19 cellular contexts compared by ENCODE assay signal in the genomic region with DNA sequence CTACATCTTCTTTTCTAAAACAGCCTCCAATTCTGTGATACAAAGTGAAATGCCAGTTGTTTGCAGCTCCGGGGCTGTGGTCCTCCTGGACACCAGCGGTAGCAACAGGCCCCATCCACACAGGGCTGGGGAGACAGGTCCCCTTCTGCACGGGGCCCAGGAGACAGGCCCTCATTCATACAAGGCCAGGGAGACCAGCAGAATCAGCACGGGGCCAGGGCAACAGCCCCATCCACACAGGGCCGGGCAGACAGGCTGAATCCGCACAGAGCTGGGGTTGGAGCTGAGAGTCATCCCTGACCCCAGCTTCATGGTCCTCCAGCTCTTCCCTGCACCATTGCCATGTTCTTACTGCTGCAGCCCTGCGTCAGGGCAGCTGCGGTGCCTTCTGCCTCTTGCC.
DNase-seq lines count a peak whose midpoint lies in the region; ATAC-seq, FAIRE-seq and TF ChIP-seq lines count a peak whose summit lies in the region.
"Had no signal": no experiment of that assay in that cellular context is flagged by ENCODE, and none has a peak within 500 bp of the region (broad histone marks: within the 10 kb centered on the region; RNA-seq: fewer than 3 reads in every experiment).

No MANE protein-coding gene starts in this region.

- H3K4ac ChIP-seq in H1 (replicated peaks; ENCODE audit: insufficient read length, low read depth, low read length), result no peak overlapping the region

- peaks cover 0 to 43% (median 13%) of the 10 kb centered on the region in 11 experiments; a peak in 13 of 22 replicates for H4K20me1 ChIP-seq in BLaER1 treated with 17β-estradiol and CSF1 and Interleukin-3, amounts not matched to agents 10 nM and 100 nM
- H4K20me1 ChIP-seq in H1 (replicated peaks in 1 of 2; ENCODE audit: control insufficient read depth in 1 of 2, insufficient read depth in 2 of 2, low read length in 2 of 2), result no peaks in the 10 kb centered on the region

- no peaks in the 10 kb centered on the region for H3K9me3 Mint-ChIP-seq in osteocyte (ENCODE audit: unreplicated experiment)
- H3K9me3 Mint-ChIP-seq: CD4-positive, CD25-positive, alpha-beta regulatory T cell had no signal

- H3K79me2 ChIP-seq in H1 (ENCODE audit: control insufficient read depth in 1 of 2, insufficient read depth in 2 of 2, low read length in 2 of 2), result no peaks in the 10 kb centered on the region

- no peak overlapping the region for H3K27ac Mint-ChIP-seq in osteocyte (ENCODE audit: unreplicated experiment)
- H3K27ac Mint-ChIP-seq: CD4-positive, CD25-positive, alpha-beta regulatory T cell; HFFc6 had no signal

- TF ChIP-seq POLR2A in H1 (IDR thresholded peaks at IDR 0.05; ENCODE audit: control extremely low read depth in 1 of 2, low read depth in 2 of 2, low read length in 2 of 2), result no peak

- H2AK5ac ChIP-seq in H1 (ENCODE audit: low read depth, low read length), result no peak overlapping the region

- H3K4me1 Mint-ChIP-seq in osteocyte (ENCODE audit: unreplicated experiment), result peaks cover 3% of the 10 kb centered on the region

- TF ChIP-seq EP300 in H1 (IDR thresholded peaks at IDR 0.05; ENCODE audit: borderline replicate concordance in 1 of 2, low read depth in 2 of 2, low read length in 2 of 2), result no peak

- peak overlapping the region; percentile 35; the same call in 1 of the 2 replicates for H2BK5ac ChIP-seq in H1 (ENCODE audit: low read depth, low read length)

- TF ChIP-seq CTCF in H1 (IDR thresholded peaks at IDR 0.05; ENCODE audit: control extremely low read depth in 1 of 3, insufficient read depth in 1 of 3, low read depth in 1 of 3, low read length in 3 of 3) (no peak), osteocyte (IDR thresholded peaks at IDR 0.05) (no peak), GM13976 (IDR thresholded peaks at IDR 0.05; ENCODE audit: borderline replicate concordance, control extremely low read depth, extremely low read depth, insufficient read depth, missing control alignments) (no peak)

- no peak overlapping the region for H2BK120ac ChIP-seq in H1 (replicated peaks; ENCODE audit: low read depth, low read length)

- peaks cover 21 to 52% (median 36%) of the 10 kb centered on the region in 11 experiments; a peak in 20 of 22 replicates for H3K36me3 ChIP-seq in BLaER1 treated with 17β-estradiol and CSF1 and Interleukin-3, amounts not matched to agents 10 nM and 100 nM
- H3K36me3 ChIP-seq in KOPT-K1 (ENCODE audit: insufficient read depth, low read length) (peaks cover 8% of the 10 kb centered on the region; the same call in 1 of the 2 replicates), H1 (ENCODE audit: control insufficient read depth in 2 of 4, insufficient read depth in 4 of 4, low read length in 3 of 4) (no peaks in the 10 kb centered on the region)

- H2AFZ ChIP-seq in H1 (ENCODE audit: low read length), result no peak overlapping the region

- no peak for DNase-seq in H1 (ENCODE audit: low read depth in 1 of 2, low spot score in 2 of 2)
- DNase-seq in osteocyte (ENCODE audit: extremely low spot score, unreplicated experiment), result peak; percentile 66
- no peak for DNase-seq in LoVo (ENCODE audit: low spot score)
- no peak for DNase-seq in GM13976 (ENCODE audit: low spot score)
- DNase-seq: 8988T; C1 segment of cervical spinal cord; Caco-2; CD4-positive, CD25-positive, alpha-beta regulatory T cell; HFFc6 had no signal

- in situ Hi-C loops in GM13976 (cut with MboI; ENCODE audit: low sequenced_read_pairs, unreplicated experiment), result no loop called here

- peak overlapping the region in 6 of 11 experiments; percentile 30 to 52 (median 38); a peak in 9 of 22 replicates for H3K4me2 ChIP-seq in BLaER1 treated with 17β-estradiol and CSF1 and Interleukin-3, amounts not matched to agents 10 nM and 100 nM
- H3K4me2 ChIP-seq in H1 (ENCODE audit: insufficient read depth in 1 of 2, low read depth in 2 of 2, low read length in 2 of 2), result no peak overlapping the region
- H3K4me2 ChIP-seq: KMS-11 had no signal

- FAIRE-seq in H1 (lab: Jason Lieb, UNC), result no peak
- FAIRE-seq: D721Med, G401.6, GM12891, GM18507 had no signal

- H3K9me3 ChIP-seq in BLaER1 treated with 17β-estradiol and CSF1 and Interleukin-3, amounts not matched to agents 10 nM and 100 nM (replicated peaks in 1 of 11), result no peaks in the 10 kb centered on the region
- H3K9me3 ChIP-seq in KOPT-K1 (ENCODE audit: insufficient read depth, low read length, poor library complexity, severe bottlenecking) (no peaks in the 10 kb centered on the region), H1 (ENCODE audit: insufficient read depth in 2 of 2, low read depth in 1 of 2, low read length in 1 of 2) (no peaks in the 10 kb centered on the region)
- H3K9me3 ChIP-seq: Caco-2 had no signal

- no peak overlapping the region for H3K23ac ChIP-seq in H1 (ENCODE audit: insufficient read length)

- H3K9ac ChIP-seq in BLaER1 treated with 17β-estradiol and CSF1 and Interleukin-3, amounts not matched to agents 10 nM and 100 nM, result no peak overlapping the region
- H3K9ac ChIP-seq in H1 (replicated peaks in 1 of 4; ENCODE audit: extremely low read depth in 1 of 4, low read depth in 3 of 4, low read length in 3 of 4), result no peak overlapping the region
- H3K9ac ChIP-seq: KMS-11 had no signal

- H3K23me2 ChIP-seq in H1 (ENCODE audit: low read depth, low read length), result no peaks in the 10 kb centered on the region

- H3K56ac ChIP-seq in H1 (replicated peaks; ENCODE audit: insufficient read length, low read depth, low read length), result no peak overlapping the region

- TF ChIP-seq RAD21 in H1 (IDR thresholded peaks at IDR 0.05 in 1 of 2, conservative IDR thresholded peaks at IDR 0.05 in 1 of 2; ENCODE audit: low read depth in 2 of 2, low read length in 2 of 2), result no peak

- H3K4me3 ChIP-seq in BLaER1 treated with 17β-estradiol and CSF1 and Interleukin-3, amounts not matched to agents 10 nM and 100 nM, result no peak overlapping the region
- H3K4me3 ChIP-seq in H1 (ENCODE audit: extremely low read depth in 1 of 4, insufficient read depth in 2 of 4, low read depth in 3 of 4, low read length in 4 of 4), result no peak overlapping the region

- H3K79me1 ChIP-seq in H1 (ENCODE audit: low read depth, low read length), result no peaks in the 10 kb centered on the region

- H3K27me3 ChIP-seq in BLaER1 treated with 17β-estradiol and CSF1 and Interleukin-3, amounts not matched to agents 10 nM and 100 nM, result no peaks in the 10 kb centered on the region
- H3K27me3 ChIP-seq in H1 (replicated peaks in 1 of 4; ENCODE audit: control insufficient read depth in 3 of 4, extremely low read depth in 1 of 4, insufficient read depth in 3 of 4, low read length in 3 of 4), result no peaks in the 10 kb centered on the region

- H3K4me1 ChIP-seq in BLaER1 treated with 17β-estradiol and CSF1 and Interleukin-3, amounts not matched to agents 10 nM and 100 nM, result peaks cover 15 to 47% (median 35%) of the 10 kb centered on the region in 10 experiments
- H3K4me1 ChIP-seq in H1 (replicated peaks in 1 of 4; ENCODE audit: control insufficient read depth in 3 of 4, insufficient read depth in 4 of 4, low read length in 3 of 4), result peaks cover 0 to 2% (median 0%) of the 10 kb centered on the region in 4 experiments; a peak in 3 of 7 replicates
- H3K4me1 ChIP-seq: Caco-2 had no signal

- no peaks in the 10 kb centered on the region for H3K27me3 Mint-ChIP-seq in osteocyte (ENCODE audit: unreplicated experiment)
- H3K27me3 Mint-ChIP-seq: CD4-positive, CD25-positive, alpha-beta regulatory T cell had no signal

- H2BK20ac ChIP-seq in H1 (ENCODE audit: low read length), result peak overlapping the region; percentile 61; the same call in 1 of the 2 replicates

- CTCF ChIA-PET in H1 (lab: Charles Lee; ENCODE audit: partially characterized antibody), result interaction anchor here (0.6 to 1.4 kb wide), 2 partner anchors 8 to 264 kb away, joined by 3 read pairs; no protein-coding TSS in a partner anchor

- POLR2A ChIA-PET in H1 (lab: Charles Lee; ENCODE audit: partially characterized antibody), result no interaction called here

- no peak overlapping the region for H3K14ac ChIP-seq in H1 (ENCODE audit: insufficient read length)

- peaks cover 3% of the 10 kb centered on the region for H3K36me3 Mint-ChIP-seq in osteocyte (ENCODE audit: unreplicated experiment)

- H4K8ac ChIP-seq in H1 (ENCODE audit: extremely low read depth, insufficient read depth, low read length), result no peak overlapping the region; the same call in 1 of the 2 replicates

- ATAC-seq in GM21786 (IDR thresholded peaks at IDR 0.05; ENCODE audit: unreplicated experiment) (no peak), GM19035 (IDR thresholded peaks at IDR 0.05; ENCODE audit: unreplicated experiment) (no peak)
- ATAC-seq: HCT116 had no signal

- peak overlapping the region; percentile 42 for H4K91ac ChIP-seq in H1 (replicated peaks; ENCODE audit: insufficient read length, low read length)

- no peak overlapping the region for H4K5ac ChIP-seq in H1 (ENCODE audit: insufficient read length, low read depth, low read length)

- H3K18ac ChIP-seq in H1 (ENCODE audit: extremely low read depth, low read length), result no peak overlapping the region

- H3K27ac ChIP-seq in BLaER1 treated with 17β-estradiol and CSF1 and Interleukin-3, amounts not matched to agents 10 nM and 100 nM, result no peak overlapping the region; a peak in 1 of 22 replicates
- H3K27ac ChIP-seq in KOPT-K1 (ENCODE audit: low read depth, low read length, poor library complexity, severe bottlenecking), result peak overlapping the region; percentile 57
- no peak overlapping the region for H3K27ac ChIP-seq in H1 (ENCODE audit: low read depth, low read length)
- H3K27ac ChIP-seq: KMS-11 had no signal

- H2BK12ac ChIP-seq in H1 (ENCODE audit: low read depth, low read length), result 0 out of 2 replicates have a peak overlapping the region, but pooled peaks have one; percentile 87

- no peak overlapping the region for H2BK15ac ChIP-seq in H1 (ENCODE audit: low read length)

- 91% methylated on average over 8 of the region's 8 CpGs; no CpG with 5 or more reads in 1 of the 2 experiments for WGBS in H1 (ENCODE audit: extremely low coverage in 1 of 2, insufficient coverage in 1 of 2, insufficient read length in 1 of 2, insufficient replicate concordance in 2 of 2, low coverage in 1 of 2, low lambda C conversion rate in 2 of 2, missing lambda C conversion rate in 1 of 2), 2 experiments

- H3K4me3 Mint-ChIP-seq in osteocyte (ENCODE audit: unreplicated experiment), result no peak overlapping the region
- H3K4me3 Mint-ChIP-seq: HFFc6 had no signal

TF ChIP-seq in H1, 55 proteins besides CTCF, POLR2A, EP300 and RAD21 (continues in another document):
- TF ChIP-seq SP2 (IDR thresholded peaks at IDR 0.05; ENCODE audit: low read length) (no peak), EZH2 (IDR thresholded peaks at IDR 0.05; ENCODE audit: low read depth, low read length, severe bottlenecking) (no peak), TAF7 (optimal IDR thresholded peaks at IDR 0.05; ENCODE audit: borderline replicate concordance, low read depth, low read length) (no peak), GABPA (IDR thresholded peaks at IDR 0.05; ENCODE audit: borderline replicate concordance, insufficient read depth, low read length) (no peak), JUN (IDR thresholded peaks at IDR 0.05; ENCODE audit: low read depth, low read length) (no peak)
- TF ChIP-seq, protein P1, sequence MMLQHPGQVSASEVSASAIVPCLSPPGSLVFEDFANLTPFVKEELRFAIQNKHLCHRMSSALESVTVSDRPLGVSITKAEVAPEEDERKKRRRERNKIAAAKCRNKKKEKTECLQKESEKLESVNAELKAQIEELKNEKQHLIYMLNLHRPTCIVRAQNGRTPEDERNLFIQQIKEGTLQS (IDR thresholded peaks at IDR 0.05; ENCODE audit: insufficient read depth, low read depth, low read length), result no peak

Comparison
In these comparisons a context has a peak if more than half of its experiments do, and no peak if none do; other contexts are left out.
1. H3K4me2 ChIP-seq: peak in BLaER1 treated with 17β-estradiol and CSF1 and Interleukin-3, amounts not matched to agents 10 nM and 100 nM (6 of 11); none in H1 (0 of 2).